8 cellular contexts compared by ENCODE assay signal in genomic region chr11:72821920-72822799, GRCh38. TPM values are rescaled to one million over a fixed set of nuclear protein-coding genes. Genes with fewer than 3 reads are reported as not detected.
A peak's percentile ranks its signal among the peaks of the same experiment; 100 is the strongest.
DNase-seq lines count a peak whose midpoint lies in the region; ATAC-seq and TF ChIP-seq lines count a peak whose summit lies in the region.

No MANE protein-coding gene starts in this region.

- peak overlapping the region; percentile 42 to 43 for H3K9ac ChIP-seq in liver (ENCODE audit: low read depth in 1 of 2, low read length in 2 of 2)

- H3K4me3 Mint-ChIP-seq in CD14-positive monocyte, result no peak overlapping the region
- H3K4me3 Mint-ChIP-seq in activated CD4-positive, alpha-beta memory T cell treated with anti-CD3 and anti-CD28 coated beads, Interleukin-2, amount 10 ng/mL, durations not matched to agents 7 days and 5 days, result no peak overlapping the region

- TF ChIP-seq CTCF in CD14-positive monocyte (IDR thresholded peaks at IDR 0.05), result no peak
- peak; percentile 12 for TF ChIP-seq CTCF in liver (IDR thresholded peaks at IDR 0.05; ENCODE audit: low read depth, low read length, missing input control)

- WGBS in liver, result 18% methylated on average over 82 of the region's 82 CpGs

- H3K9me3 ChIP-seq in liver (ENCODE audit: control insufficient read depth in 4 of 4, low read length in 3 of 4), result no peaks in the 10 kb centered on the region

- CTCF ChIA-PET in activated CD4-positive, alpha-beta memory T cell treated with anti-CD3 and anti-CD28 coated beads, Interleukin-2, amount 10 ng/mL, durations not matched to agents 7 days and 5 days (lab: Charles Lee), result interaction anchor here (0.9 to 2.3 kb wide), 3 partner anchors 12 to 97 kb away, joined by 3 to 8 read pairs (median 3); partner anchors contain the start of gene STARD10

- ATAC-seq in GM21528 (IDR thresholded peaks at IDR 0.05; ENCODE audit: low FRiP score, unreplicated experiment) (peak; percentile 64), HG03469 (IDR thresholded peaks at IDR 0.05; ENCODE audit: unreplicated experiment) (no peak)

- H3K27me3 Mint-ChIP-seq in CD14-positive monocyte (ENCODE audit: low read depth in 3 of 3), result peaks cover 0 to 2% (median 0%) of the 10 kb centered on the region in 3 donors
- no peaks in the 10 kb centered on the region for H3K27me3 Mint-ChIP-seq in activated CD4-positive, alpha-beta memory T cell treated with anti-CD3 and anti-CD28 coated beads, Interleukin-2, amount 10 ng/mL, durations not matched to agents 7 days and 5 days

- H3K4me1 ChIP-seq in liver (ENCODE audit: control insufficient read depth in 4 of 4, insufficient read depth in 4 of 4, low read length in 3 of 4), result peaks cover 3 to 15% (median 10%) of the 10 kb centered on the region in 4 donors

- peak overlapping the region; percentile 44 to 46 for H3K27ac ChIP-seq in liver (ENCODE audit: low read depth in 1 of 2, low read length in 2 of 2)

- H3K4me3 ChIP-seq in liver (ENCODE audit: low read depth in 1 of 3, low read length in 3 of 3), result peak overlapping the region; percentile 42 to 64 (median 52)

- DNase-seq in CD14-positive monocyte (ENCODE audit: low spot score), result peak; percentile 81
- peak; percentile 93 for DNase-seq in NCI-H2171 treated with DMSO at 0.1 percent for 48 hours (lab: John Stamatoyannopoulos, UW)
- DNase-seq in activated CD4-positive, alpha-beta memory T cell treated with anti-CD3 and anti-CD28 coated beads, Interleukin-2, amount 10 ng/mL, durations not matched to agents 7 days and 5 days, result peak; percentile 90
- peak; percentile 72 to 94 for DNase-seq in dermis microvascular lymphatic vessel endothelial cell (ENCODE audit: low read depth in 2 of 2)
- peak; percentile 74 for DNase-seq in stimulated activated CD4-positive, alpha-beta T cell treated with anti-CD3 and anti-CD28 coated beads, Interleukin-2, amount 100 ng/mL, for 4 hours (ENCODE audit: low read depth)

- H3K27ac Mint-ChIP-seq in CD14-positive monocyte, result peak overlapping the region in 2 of 7 donors; percentile 45 to 46
- no peak overlapping the region for H3K27ac Mint-ChIP-seq in activated CD4-positive, alpha-beta memory T cell treated with anti-CD3 and anti-CD28 coated beads, Interleukin-2, amount 10 ng/mL, durations not matched to agents 7 days and 5 days

- no peaks in the 10 kb centered on the region for H3K9me3 Mint-ChIP-seq in CD14-positive monocyte
- no peaks in the 10 kb centered on the region for H3K9me3 Mint-ChIP-seq in activated CD4-positive, alpha-beta memory T cell treated with anti-CD3 and anti-CD28 coated beads, Interleukin-2, amount 10 ng/mL, durations not matched to agents 7 days and 5 days

- no peak for TF ChIP-seq RAD21 in liver (IDR thresholded peaks at IDR 0.05)

- peaks cover 78 to 94% of the 10 kb centered on the region in 2 donors for H3K36me3 Mint-ChIP-seq in CD14-positive monocyte
- H3K36me3 Mint-ChIP-seq in activated CD4-positive, alpha-beta memory T cell treated with anti-CD3 and anti-CD28 coated beads, Interleukin-2, amount 10 ng/mL, durations not matched to agents 7 days and 5 days (ENCODE audit: low read depth), result peaks cover 69% of the 10 kb centered on the region

- intact Hi-C loops in CD14-positive monocyte (cut with micrococcal nuclease), result no loop called here

- H3K27me3 ChIP-seq in liver (ENCODE audit: control insufficient read depth in 4 of 4, insufficient read depth in 4 of 4, low read length in 3 of 4), result no peaks in the 10 kb centered on the region

- H3K36me3 ChIP-seq in liver (ENCODE audit: control insufficient read depth in 4 of 4, insufficient read depth in 3 of 4, low read depth in 1 of 4, low read length in 3 of 4), result peaks cover 0 to 17% (median 3%) of the 10 kb centered on the region in 4 donors

- POLR2A ChIA-PET in activated CD4-positive, alpha-beta memory T cell treated with anti-CD3 and anti-CD28 coated beads, Interleukin-2, amount 10 ng/mL, durations not matched to agents 7 days and 5 days (lab: Charles Lee), result interaction anchor here (1.0 to 1.4 kb wide), 3 partner anchors 9 to 11 kb away, joined by 3 to 6 read pairs (median 3); no protein-coding TSS in a partner anchor

- H3K4me1 Mint-ChIP-seq in CD14-positive monocyte, result peaks cover 57% of the 10 kb centered on the region
- peaks cover 40% of the 10 kb centered on the region for H3K4me1 Mint-ChIP-seq in activated CD4-positive, alpha-beta memory T cell treated with anti-CD3 and anti-CD28 coated beads, Interleukin-2, amount 10 ng/mL, durations not matched to agents 7 days and 5 days

TF ChIP-seq in liver, 16 proteins besides CTCF, POLR2A, EP300 and RAD21:
- peak; percentile 88 to 99 for TF ChIP-seq EGR1 (IDR thresholded peaks at IDR 0.05; ENCODE audit: low read depth in 2 of 2)
- TF ChIP-seq, protein P1, sequence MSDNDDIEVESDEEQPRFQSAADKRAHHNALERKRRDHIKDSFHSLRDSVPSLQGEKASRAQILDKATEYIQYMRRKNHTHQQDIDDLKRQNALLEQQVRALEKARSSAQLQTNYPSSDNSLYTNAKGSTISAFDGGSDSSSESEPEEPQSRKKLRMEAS (IDR thresholded peaks at IDR 0.05), result no peak
TF ChIP-seq in liver: peak in this region for 1.

RNA-seq across cellular contexts. Expression of gene ATG16L2, which starts 7.9 kb away (rescaled TPM):
- polyA plus RNA-seq in CD14-positive monocyte (10 to 100 TPM; 36.9 to 46.8 TPM), liver (1 to 10 TPM; 4.7 to 9.0 TPM)
- 100 to 1,000 TPM; 135 to 137 TPM for total RNA-seq in activated CD4-positive, alpha-beta memory T cell treated with anti-CD3 and anti-CD28 coated beads, Interleukin-2, amount 10 ng/mL, durations not matched to agents 7 days and 5 days
- total RNA-seq in dermis microvascular lymphatic vessel endothelial cell (4.7 and 8.9 TPM in 2 replicates), liver (10 to 100 TPM in 1 of 2 donors, 1 to 10 TPM in 1; 5.7 to 17.8 TPM)

RNA-seq across cellular contexts. Expression of gene STARD10, which starts 28.3 kb away (rescaled TPM):
- polyA plus RNA-seq in CD14-positive monocyte (10 to 100 TPM; 13.6 to 15.4 TPM), liver (100 to 1,000 TPM; 287 to 328 TPM)
- total RNA-seq in activated CD4-positive, alpha-beta memory T cell treated with anti-CD3 and anti-CD28 coated beads, Interleukin-2, amount 10 ng/mL, durations not matched to agents 7 days and 5 days, result 10 to 100 TPM; 11.3 to 11.6 TPM
- total RNA-seq in dermis microvascular lymphatic vessel endothelial cell (54.3 and 70.4 TPM in 2 replicates), liver (100 to 1,000 TPM in 1 of 2 donors, 10 to 100 TPM in 1; 70.5 to 176 TPM)

Comparison
In these comparisons a context has a peak if more than half of its experiments do, and no peak if none do; other contexts are left out.
1. RNA of gene ATG16L2, which starts 7.9 kb away (total RNA-seq): 135 to 137 TPM in activated CD4-positive, alpha-beta memory T cell treated with anti-CD3 and anti-CD28 coated beads, Interleukin-2, amount 10 ng/mL, durations not matched to agents 7 days and 5 days; 5.7 to 17.8 TPM in liver and 4.7 to 8.9 TPM in dermis microvascular lymphatic vessel endothelial cell; every median in the first group is over 4 times any median in the second.
2. Peak in every context shown above with its lines, with median percentiles within 50 percentile points of each other: DNase-seq.